ENCODE assay signal across 19 cellular contexts in genomic region chr17:57125406-57125805, GRCh38.
"Had no signal": no experiment of that assay in that cellular context is flagged by ENCODE, and none has a peak within 500 bp of the region (broad histone marks: within the 10 kb centered on the region; RNA-seq: fewer than 3 reads in every experiment).

No MANE protein-coding gene starts in this region.

- H3K36me3 ChIP-seq: neutrophil had no signal

- H3K4me1 Mint-ChIP-seq: naive B cell had no signal

- H3K27me3 Mint-ChIP-seq: naive B cell, type B pancreatic cell had no signal

- H3K27me3 ChIP-seq: dorsolateral prefrontal cortex, gastrocnemius medialis, heart right ventricle, neutrophil, right atrium auricular region, sigmoid colon had no signal

- H3K9me3 ChIP-seq: gastrocnemius medialis, heart right ventricle, neutrophil, right atrium auricular region, sigmoid colon had no signal

- H3K36me3 Mint-ChIP-seq: naive B cell had no signal

- H3K4me3 Mint-ChIP-seq: naive B cell, type B pancreatic cell had no signal

- H3K4me3 ChIP-seq: dorsolateral prefrontal cortex, gastrocnemius medialis, heart right ventricle, right atrium auricular region, sigmoid colon, skin epidermis had no signal

- H3K4me1 ChIP-seq: right atrium auricular region had no signal

- H3K27ac ChIP-seq: heart right ventricle, neutrophil, right atrium auricular region, sigmoid colon, skin epidermis had no signal

- DNase-seq: cortex of kidney; effector CD8-positive, alpha-beta T cell; heart right ventricle; hypothalamus; kidney glomerular epithelial cell; mesendoderm; naive B cell; posterior cingulate gyrus; sigmoid colon; stimulated activated CD4-positive, alpha-beta T cell treated with anti-CD3 and anti-CD28 coated beads, Interleukin-2, amount 100 ng/mL, for 24 hours; stimulated activated CD4-positive, alpha-beta T cell treated with anti-CD3 and anti-CD28 coated beads, Interleukin-4, amount 100 ng/mL, for 4 hours; stimulated activated naive CD4-positive, alpha-beta T cell had no signal

- H3K9me3 Mint-ChIP-seq: naive B cell, type B pancreatic cell had no signal

- ATAC-seq: esophagus mucosa, heart right ventricle had no signal
